9 cellular contexts compared by ENCODE assay signal in the genomic region with DNA sequence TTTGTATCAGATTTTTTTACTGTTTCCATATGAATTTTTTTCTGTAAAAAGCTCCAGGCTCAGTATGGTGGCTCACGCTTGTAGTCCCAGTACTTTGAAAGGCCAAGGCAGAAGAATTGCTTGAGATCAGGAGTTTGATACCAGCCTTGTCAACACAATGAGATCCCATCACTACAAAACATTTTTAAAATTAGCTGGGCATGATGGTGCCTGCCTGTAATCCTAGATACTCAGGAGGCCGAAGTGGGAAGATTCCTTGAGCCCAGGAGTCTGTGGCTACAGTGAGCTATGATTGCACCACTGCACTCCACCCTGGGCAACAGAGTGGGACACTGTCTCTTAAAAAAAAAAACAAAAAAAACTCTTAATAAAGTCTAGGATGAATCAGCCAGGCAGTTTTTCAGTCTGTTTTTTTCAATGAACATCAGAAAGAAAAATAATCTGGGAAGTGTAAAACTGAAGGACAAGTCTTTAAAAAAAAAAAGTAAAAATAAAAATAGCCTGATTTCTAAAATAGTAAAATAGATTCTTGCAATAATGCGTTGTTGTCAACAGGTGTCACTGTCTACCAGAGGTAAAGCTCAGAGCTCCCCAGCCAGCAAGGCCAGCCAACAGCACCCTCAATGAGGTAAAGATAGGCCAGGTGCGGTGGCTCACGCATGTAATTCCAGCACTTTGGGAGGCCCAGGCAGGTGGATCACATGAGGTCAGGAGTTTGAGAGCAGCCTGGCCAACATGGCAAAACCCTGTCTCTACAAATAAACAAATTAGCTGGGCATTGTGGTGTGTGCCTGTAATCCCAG. TPM values are rescaled to one million over a fixed set of nuclear protein-coding genes. Genes with fewer than 3 reads are reported as not detected.
A peak's percentile ranks its signal among the peaks of the same experiment; 100 is the strongest.
DNase-seq lines count a peak whose midpoint lies in the region; ATAC-seq, FAIRE-seq and TF ChIP-seq lines count a peak whose summit lies in the region.
"Had no signal": no experiment of that assay in that cellular context is flagged by ENCODE, and none has a peak within 500 bp of the region (broad histone marks: within the 10 kb centered on the region; RNA-seq: fewer than 3 reads in every experiment).

No MANE protein-coding gene starts in this region.

- H3K27ac Mint-ChIP-seq in activated CD4-positive, alpha-beta memory T cell treated with anti-CD3 and anti-CD28 coated beads, Interleukin-2, amount 10 ng/mL, durations not matched to agents 7 days and 5 days = no peak overlapping the region

- WGBS in transverse colon (ENCODE audit: low coverage in 1 of 2), 2 donors = 24 to 27% methylated on average over 4 to 5 of the region's 5 CpGs

- no peak for TF ChIP-seq POLR2A in transverse colon (IDR thresholded peaks at IDR 0.05)

- H3K36me3 ChIP-seq in HAP-1 (replicated peaks) (no peaks in the 10 kb centered on the region), transverse colon (no peaks in the 10 kb centered on the region)

- H3K4me3 ChIP-seq in HAP-1 (no peak overlapping the region), transverse colon (no peak overlapping the region)
- H3K4me3 ChIP-seq: SK-N-MC had no signal

- peak; percentile 60 to 71 (median 63) for TF ChIP-seq CTCF in transverse colon (IDR thresholded peaks at IDR 0.05)

- no peaks in the 10 kb centered on the region for H3K36me3 Mint-ChIP-seq in activated CD4-positive, alpha-beta memory T cell treated with anti-CD3 and anti-CD28 coated beads, Interleukin-2, amount 10 ng/mL, durations not matched to agents 7 days and 5 days (ENCODE audit: low read depth)

- ATAC-seq in GM18909 (IDR thresholded peaks at IDR 0.05; ENCODE audit: poor library complexity, unreplicated experiment) = no peak

- H3K27me3 ChIP-seq in HAP-1 (ENCODE audit: low read depth) = no peaks in the 10 kb centered on the region; the same call in 1 of the 2 replicates
- H3K27me3 ChIP-seq in transverse colon = no peaks in the 10 kb centered on the region

- H3K27ac ChIP-seq in transverse colon = no peak overlapping the region
- H3K27ac ChIP-seq: SK-N-MC had no signal

- peak; percentile 59 for DNase-seq in D341Med (ENCODE audit: low spot score)
- peak; percentile 45 to 56 for DNase-seq in HAP-1 (ENCODE audit: low spot score in 2 of 2)
- peak; percentile 54 for DNase-seq in NCI-H510A treated with DMSO at 0.1 percent for 48 hours (lab: John Stamatoyannopoulos, UW)
- DNase-seq in activated CD4-positive, alpha-beta memory T cell treated with anti-CD3 and anti-CD28 coated beads, Interleukin-2, amount 10 ng/mL, durations not matched to agents 7 days and 5 days = peak; percentile 53
- DNase-seq in mucosa of gallbladder (ENCODE audit: low spot score) = peak; percentile 39
- peak; percentile 48 for DNase-seq in transverse colon

- in situ Hi-C loops in HAP-1 (cut with MboI; ENCODE audit: low sequenced_read_pairs) (loop anchor here (10.0 to 25.0 kb wide), 2 partner anchors 230 to 652 kb away; no protein-coding TSS in a partner anchor), transverse colon (cut with MboI; ENCODE audit: low pct_ligation_motif_present in 1 of 4, low pct_unique_long_range_greater_than_20kb in 1 of 4, low sequenced_read_pairs in 3 of 4) (loop anchor here in 3 of 4 donors (10.0 to 25.0 kb wide), 4 partner anchors 110 to 652 kb away; no protein-coding TSS in a partner anchor)

- no peaks in the 10 kb centered on the region for H3K9me3 ChIP-seq in HAP-1
- no peaks in the 10 kb centered on the region for H3K9me3 ChIP-seq in transverse colon

- POLR2A ChIA-PET in activated CD4-positive, alpha-beta memory T cell treated with anti-CD3 and anti-CD28 coated beads, Interleukin-2, amount 10 ng/mL, durations not matched to agents 7 days and 5 days (lab: Charles Lee) = interaction anchor here (1.9 kb wide), 1 partner anchor 9 kb away, joined by 6 read pairs; the partner anchor contains the start of gene ATG5

- peaks cover 21% of the 10 kb centered on the region for H3K27me3 Mint-ChIP-seq in activated CD4-positive, alpha-beta memory T cell treated with anti-CD3 and anti-CD28 coated beads, Interleukin-2, amount 10 ng/mL, durations not matched to agents 7 days and 5 days

- peak; percentile 78 for FAIRE-seq in endometrium (lab: Jason Lieb, UNC)

- H3K4me1 Mint-ChIP-seq in activated CD4-positive, alpha-beta memory T cell treated with anti-CD3 and anti-CD28 coated beads, Interleukin-2, amount 10 ng/mL, durations not matched to agents 7 days and 5 days = peaks cover 7% of the 10 kb centered on the region

- H3K4me1 ChIP-seq in HAP-1 = no peaks in the 10 kb centered on the region
- H3K4me1 ChIP-seq in transverse colon = peaks cover 0 to 3% (median 1%) of the 10 kb centered on the region in 4 donors

- intact Hi-C loops in transverse colon (cut with DNase I; ENCODE audit: low total_unique reads) = loop anchor here (10.0 kb wide), 1 partner anchor 640 kb away; the partner anchor contains the start of gene CD24

- no peak overlapping the region for H3K4me3 Mint-ChIP-seq in activated CD4-positive, alpha-beta memory T cell treated with anti-CD3 and anti-CD28 coated beads, Interleukin-2, amount 10 ng/mL, durations not matched to agents 7 days and 5 days

- H3K9me3 Mint-ChIP-seq in activated CD4-positive, alpha-beta memory T cell treated with anti-CD3 and anti-CD28 coated beads, Interleukin-2, amount 10 ng/mL, durations not matched to agents 7 days and 5 days = no peaks in the 10 kb centered on the region

- TF ChIP-seq EP300 in transverse colon (IDR thresholded peaks at IDR 0.05; ENCODE audit: low read depth) = no peak

- CTCF ChIA-PET in activated CD4-positive, alpha-beta memory T cell treated with anti-CD3 and anti-CD28 coated beads, Interleukin-2, amount 10 ng/mL, durations not matched to agents 7 days and 5 days (lab: Charles Lee) = interaction anchor here (0.6 to 3.9 kb wide), 34 partner anchors 8 to 1563 kb away, joined by 3 to 28 read pairs (median 4); partner anchors contain the start of genes ATG5, CRYBG1 and PREP

RNA-seq across cellular contexts. Expression of gene ATG5, which starts 9.3 kb away (rescaled TPM):
- 10 to 100 TPM; 35.4 to 35.6 TPM for total RNA-seq in activated CD4-positive, alpha-beta memory T cell treated with anti-CD3 and anti-CD28 coated beads, Interleukin-2, amount 10 ng/mL, durations not matched to agents 7 days and 5 days
- total RNA-seq in mucosa of gallbladder (29.7 TPM), transverse colon (10 to 100 TPM; 21.7 to 56.4 (median 44.9) TPM)

RNA-seq across cellular contexts. Expression of gene CRYBG1, which starts 25.7 kb away (rescaled TPM):
- total RNA-seq in activated CD4-positive, alpha-beta memory T cell treated with anti-CD3 and anti-CD28 coated beads, Interleukin-2, amount 10 ng/mL, durations not matched to agents 7 days and 5 days = 10 to 100 TPM; 59.2 TPM
- total RNA-seq in mucosa of gallbladder = 18.2 TPM
- total RNA-seq in transverse colon = 100 to 1,000 TPM in 1 of 4 donors, 10 to 100 TPM in 3; 64.3 to 112 (median 70.2) TPM
